Comparison of ENCODE assay signal across 22 cellular contexts in genomic region chr6:56759521-56759920, GRCh38.
DNase-seq lines count a peak whose midpoint lies in the region; ATAC-seq, FAIRE-seq and TF ChIP-seq lines count a peak whose summit lies in the region.
"Had no signal": no experiment of that assay in that cellular context is flagged by ENCODE, and none has a peak within 500 bp of the region (broad histone marks: within the 10 kb centered on the region; RNA-seq: fewer than 3 reads in every experiment).

No MANE protein-coding gene starts in this region.

- H3K18ac ChIP-seq in neuronal stem cell (ENCODE audit: low read length): no peak overlapping the region
- no peak overlapping the region for H3K18ac ChIP-seq in mesenchymal stem cell (ENCODE audit: low read depth in 1 of 2, low read length in 2 of 2)

- H3K4ac ChIP-seq in neuronal stem cell (ENCODE audit: low read length): no peak overlapping the region
- H3K4ac ChIP-seq in mesenchymal stem cell (ENCODE audit: low read depth in 1 of 2, low read length in 2 of 2): no peak overlapping the region

- H3K36me3 Mint-ChIP-seq in astrocyte (ENCODE audit: low read depth, unreplicated experiment): peaks cover 2% of the 10 kb centered on the region
- H3K36me3 Mint-ChIP-seq: activated CD4-positive, alpha-beta memory T cell treated with anti-CD3 and anti-CD28 coated beads for 36 hours; memory B cell had no signal

- H3K9me3 Mint-ChIP-seq in astrocyte (ENCODE audit: unreplicated experiment): no peaks in the 10 kb centered on the region
- H3K9me3 Mint-ChIP-seq: activated CD4-positive, alpha-beta memory T cell treated with anti-CD3 and anti-CD28 coated beads for 36 hours; activated T-helper 17 cell treated with anti-CD3 and anti-CD28 coated beads, Interleukin-2, amount 50 U/mL, for 72 hours; memory B cell; stimulated activated naive CD8-positive, alpha-beta T cell treated with anti-CD3 and anti-CD28 coated beads, Interleukin-15, amount 100 ng/mL, for 72 hours had no signal

- H4K91ac ChIP-seq in neuronal stem cell (ENCODE audit: low read depth, low read length, poor library complexity) (no peak overlapping the region), mesenchymal stem cell (ENCODE audit: low read length) (no peak overlapping the region)

- no peak overlapping the region for H2BK5ac ChIP-seq in neuronal stem cell (ENCODE audit: low read length)
- H2BK5ac ChIP-seq in mesenchymal stem cell (ENCODE audit: low read depth, low read length, poor library complexity, severe bottlenecking): no peak overlapping the region

- no peak for FAIRE-seq in astrocyte (lab: Jason Lieb, UNC)
- FAIRE-seq: TTC549 had no signal

- TF ChIP-seq EP300 in suprapubic skin (IDR thresholded peaks at IDR 0.05): no peak

- H3K79me1 ChIP-seq in neuronal stem cell (ENCODE audit: low read depth, low read length) (peaks cover 6% of the 10 kb centered on the region), mesenchymal stem cell (replicated peaks; ENCODE audit: low read length, poor library complexity, severe bottlenecking) (no peaks in the 10 kb centered on the region)

- TF ChIP-seq CTCF in astrocyte (IDR thresholded peaks at IDR 0.05; ENCODE audit: insufficient read depth, low read depth, low read length): no peak
- TF ChIP-seq CTCF in suprapubic skin (IDR thresholded peaks at IDR 0.05): no peak
- TF ChIP-seq CTCF in GM13976 (IDR thresholded peaks at IDR 0.05; ENCODE audit: borderline replicate concordance, control extremely low read depth, extremely low read depth, insufficient read depth, missing control alignments): no peak

- H3K9ac ChIP-seq in astrocyte (ENCODE audit: low read length) (no peak overlapping the region), neuronal stem cell (ENCODE audit: low read depth, low read length, poor library complexity) (no peak overlapping the region), mesenchymal stem cell (ENCODE audit: low read length) (no peak overlapping the region)
- H3K9ac ChIP-seq: BLaER1 treated with 17β-estradiol and CSF1 and Interleukin-3, amounts not matched to agents 10 nM and 100 nM had no signal

- H2AK5ac ChIP-seq in neuronal stem cell (ENCODE audit: low read depth, low read length) (no peak overlapping the region), mesenchymal stem cell (ENCODE audit: low read length, severe bottlenecking) (no peak overlapping the region)

- no CpG with 5 or more reads among the region's 2 CpGs for WGBS in neuronal stem cell (ENCODE audit: extremely low coverage in 2 of 2, insufficient read length in 2 of 2, insufficient replicate concordance in 1 of 2), 2 donors
- 54% methylated on average over 2 of the region's 2 CpGs for WGBS in mesenchymal stem cell
- 28% methylated on average over 2 of the region's 2 CpGs for WGBS in suprapubic skin

- no peaks in the 10 kb centered on the region for H3K27me3 Mint-ChIP-seq in astrocyte (ENCODE audit: low read depth, unreplicated experiment)
- H3K27me3 Mint-ChIP-seq: activated CD4-positive, alpha-beta memory T cell treated with anti-CD3 and anti-CD28 coated beads for 36 hours; stimulated activated naive CD8-positive, alpha-beta T cell treated with anti-CD3 and anti-CD28 coated beads, Interleukin-15, amount 100 ng/mL, for 72 hours had no signal

- H2BK120ac ChIP-seq in neuronal stem cell (ENCODE audit: low read depth, low read length): no peak overlapping the region
- H2BK120ac ChIP-seq in mesenchymal stem cell (ENCODE audit: low read depth, low read length): no peak overlapping the region

- peaks cover 55% of the 10 kb centered on the region for H3K4me1 Mint-ChIP-seq in astrocyte (ENCODE audit: low read depth, unreplicated experiment)
- H3K4me1 Mint-ChIP-seq: activated T-helper 17 cell treated with anti-CD3 and anti-CD28 coated beads, Interleukin-2, amount 50 U/mL, for 72 hours; memory B cell; stimulated activated naive CD8-positive, alpha-beta T cell treated with anti-CD3 and anti-CD28 coated beads, Interleukin-15, amount 100 ng/mL, for 72 hours had no signal

- H3K27ac ChIP-seq in astrocyte (ENCODE audit: low read depth, low read length) (no peak overlapping the region), neuronal stem cell (replicated peaks; ENCODE audit: low read length) (no peak overlapping the region), mesenchymal stem cell (ENCODE audit: low read length, poor library complexity, severe bottlenecking) (no peak overlapping the region), suprapubic skin (no peak overlapping the region)
- H3K27ac ChIP-seq: coronary artery, SJSA1, skin epidermis, vagina had no signal

- peaks cover 99% of the 10 kb centered on the region for H3K79me2 ChIP-seq in astrocyte (ENCODE audit: insufficient read depth, low read length)

- H2AFZ ChIP-seq in astrocyte (ENCODE audit: low read depth, low read length) (no peak overlapping the region), neuronal stem cell (ENCODE audit: low read length) (no peak overlapping the region), mesenchymal stem cell (ENCODE audit: low read depth, low read length) (no peak overlapping the region)

- peaks cover 63% of the 10 kb centered on the region for H4K20me1 ChIP-seq in astrocyte (ENCODE audit: insufficient read depth, low read length)

- in situ Hi-C loops in GM13976 (cut with MboI; ENCODE audit: low sequenced_read_pairs, unreplicated experiment): no loop called here

- peaks cover 37% of the 10 kb centered on the region for H3K4me1 ChIP-seq in astrocyte (ENCODE audit: insufficient read depth, low read length)
- peaks cover 14 to 21% of the 10 kb centered on the region in 2 donors for H3K4me1 ChIP-seq in neuronal stem cell (ENCODE audit: control insufficient read depth in 2 of 2, insufficient read depth in 1 of 2, low read depth in 1 of 2, low read length in 2 of 2)
- peaks cover 21% of the 10 kb centered on the region for H3K4me1 ChIP-seq in mesenchymal stem cell (ENCODE audit: control insufficient read depth, insufficient read depth, low read depth, low read length)
- H3K4me1 ChIP-seq in suprapubic skin: peaks cover 10% of the 10 kb centered on the region

- H3K14ac ChIP-seq in neuronal stem cell (ENCODE audit: low read length) (no peak overlapping the region), mesenchymal stem cell (ENCODE audit: low read length in 2 of 2) (no peak overlapping the region)

- DNase-seq in astrocyte (ENCODE audit: low read depth) (no peak), neuronal stem cell (ENCODE audit: low spot score) (peak; percentile 67), mesenchymal stem cell (no peak), suprapubic skin (ENCODE audit: low spot score in 2 of 2) (no peak), GM13976 (ENCODE audit: low spot score) (no peak)
- DNase-seq: activated CD4-positive, alpha-beta memory T cell treated with anti-CD3 and anti-CD28 coated beads for 36 hours; amniotic stem cell; DND-41; KBM-7; NCI-H2029; stimulated activated naive CD8-positive, alpha-beta T cell treated with anti-CD3 and anti-CD28 coated beads, Interleukin-15, amount 100 ng/mL, for 72 hours had no signal

- no peaks in the 10 kb centered on the region for H3K9me3 ChIP-seq in astrocyte (ENCODE audit: insufficient read depth, low read depth, low read length)
- H3K9me3 ChIP-seq in neuronal stem cell (replicated peaks in 1 of 2; ENCODE audit: control insufficient read depth in 2 of 2, insufficient read depth in 1 of 2, low read depth in 1 of 2, low read length in 2 of 2): no peaks in the 10 kb centered on the region
- H3K9me3 ChIP-seq in mesenchymal stem cell (ENCODE audit: control insufficient read depth, low read length): no peaks in the 10 kb centered on the region
- H3K9me3 ChIP-seq in suprapubic skin: no peaks in the 10 kb centered on the region
- H3K9me3 ChIP-seq: BLaER1 treated with 17β-estradiol and CSF1 and Interleukin-3, amounts not matched to agents 10 nM and 100 nM; SJSA1; vagina had no signal

- H2BK15ac ChIP-seq in neuronal stem cell (ENCODE audit: low read length) (no peak overlapping the region), mesenchymal stem cell (ENCODE audit: low read depth, poor library complexity, severe bottlenecking) (no peak overlapping the region)

- H4K8ac ChIP-seq in neuronal stem cell (ENCODE audit: low read depth, low read length): no peak overlapping the region
- no peak overlapping the region for H4K8ac ChIP-seq in mesenchymal stem cell (ENCODE audit: low read length)

- H2BK12ac ChIP-seq in neuronal stem cell (ENCODE audit: low read length) (no peak overlapping the region), mesenchymal stem cell (ENCODE audit: low read length in 2 of 2) (no peak overlapping the region)

- no peak overlapping the region for H3K4me2 ChIP-seq in astrocyte (ENCODE audit: low read length)
- no peak overlapping the region for H3K4me2 ChIP-seq in neuronal stem cell (ENCODE audit: insufficient read depth, low read length, poor library complexity, severe bottlenecking)
- H3K4me2 ChIP-seq in mesenchymal stem cell (ENCODE audit: low read length, poor library complexity, severe bottlenecking): no peak overlapping the region

- H3K4me3 Mint-ChIP-seq in astrocyte (ENCODE audit: unreplicated experiment): no peak overlapping the region
- H3K4me3 Mint-ChIP-seq: activated CD4-positive, alpha-beta memory T cell treated with anti-CD3 and anti-CD28 coated beads for 36 hours; activated T-helper 17 cell treated with anti-CD3 and anti-CD28 coated beads, Interleukin-2, amount 50 U/mL, for 72 hours; memory B cell; stimulated activated naive CD8-positive, alpha-beta T cell treated with anti-CD3 and anti-CD28 coated beads, Interleukin-15, amount 100 ng/mL, for 72 hours had no signal

- ATAC-seq in GM18909 (IDR thresholded peaks at IDR 0.05; ENCODE audit: poor library complexity, unreplicated experiment) (peak; percentile 33), HG03354 (IDR thresholded peaks at IDR 0.05; ENCODE audit: poor library complexity, severe bottlenecking, unreplicated experiment) (peak; percentile 32), HG02642 (IDR thresholded peaks at IDR 0.05; ENCODE audit: poor library complexity, unreplicated experiment) (no peak)
- ATAC-seq: activated T-helper 17 cell treated with anti-CD3 and anti-CD28 coated beads, Interleukin-2, amount 50 U/mL, for 72 hours; stimulated activated naive CD8-positive, alpha-beta T cell treated with anti-CD3 and anti-CD28 coated beads, Interleukin-15, amount 100 ng/mL, for 72 hours had no signal

- peak overlapping the region; percentile 35 for H3K27ac Mint-ChIP-seq in astrocyte (ENCODE audit: unreplicated experiment)
- H3K27ac Mint-ChIP-seq: activated CD4-positive, alpha-beta memory T cell treated with anti-CD3 and anti-CD28 coated beads for 36 hours; activated T-helper 17 cell treated with anti-CD3 and anti-CD28 coated beads, Interleukin-2, amount 50 U/mL, for 72 hours; memory B cell had no signal

- H3K4me3 ChIP-seq in astrocyte (ENCODE audit: insufficient read depth, low read depth, low read length) (no peak overlapping the region), neuronal stem cell (ENCODE audit: low read length in 2 of 2) (no peak overlapping the region), mesenchymal stem cell (ENCODE audit: insufficient read depth in 1 of 2, low read depth in 1 of 2, low read length in 2 of 2) (no peak overlapping the region), suprapubic skin (no peak overlapping the region)
- H3K4me3 ChIP-seq: BLaER1 treated with 17β-estradiol and CSF1 and Interleukin-3, amounts not matched to agents 10 nM and 100 nM; coronary artery; SJSA1; skin epidermis; vagina had no signal

- H3K23ac ChIP-seq in neuronal stem cell (ENCODE audit: low read depth, low read length, poor library complexity) (no peak overlapping the region), mesenchymal stem cell (ENCODE audit: low read length in 2 of 2) (no peak overlapping the region)

- no peak for TF ChIP-seq POLR2A in suprapubic skin (IDR thresholded peaks at IDR 0.05)

- H3K36me3 ChIP-seq in astrocyte (ENCODE audit: insufficient read depth, low read length) (no peaks in the 10 kb centered on the region), neuronal stem cell (replicated peaks in 1 of 2; ENCODE audit: control insufficient read depth in 2 of 2, insufficient read depth in 2 of 2, low read length in 2 of 2) (no peaks in the 10 kb centered on the region), mesenchymal stem cell (ENCODE audit: control insufficient read depth in 1 of 2, insufficient read depth in 2 of 2, low read depth in 1 of 2, low read length in 2 of 2) (peaks cover 0 to 7% of the 10 kb centered on the region in 2 experiments), suprapubic skin (no peaks in the 10 kb centered on the region)
- H3K36me3 ChIP-seq: BLaER1 treated with 17β-estradiol and CSF1 and Interleukin-3, amounts not matched to agents 10 nM and 100 nM; SJSA1; vagina had no signal

- no peaks in the 10 kb centered on the region for H3K27me3 ChIP-seq in astrocyte (ENCODE audit: insufficient read depth, low read length)
- H3K27me3 ChIP-seq in neuronal stem cell (ENCODE audit: control insufficient read depth in 3 of 3, insufficient read depth in 3 of 3, low read depth in 1 of 3, low read length in 3 of 3): no peaks in the 10 kb centered on the region
- no peaks in the 10 kb centered on the region for H3K27me3 ChIP-seq in mesenchymal stem cell (ENCODE audit: control insufficient read depth in 1 of 2, insufficient read depth in 1 of 2, low read length in 2 of 2)
- H3K27me3 ChIP-seq in suprapubic skin: no peaks in the 10 kb centered on the region
- H3K27me3 ChIP-seq: BLaER1 treated with 17β-estradiol and CSF1 and Interleukin-3, amounts not matched to agents 10 nM and 100 nM; SJSA1; vagina had no signal
